Comparison of ENCODE assay signal across 9 cellular contexts in the genomic region with DNA sequence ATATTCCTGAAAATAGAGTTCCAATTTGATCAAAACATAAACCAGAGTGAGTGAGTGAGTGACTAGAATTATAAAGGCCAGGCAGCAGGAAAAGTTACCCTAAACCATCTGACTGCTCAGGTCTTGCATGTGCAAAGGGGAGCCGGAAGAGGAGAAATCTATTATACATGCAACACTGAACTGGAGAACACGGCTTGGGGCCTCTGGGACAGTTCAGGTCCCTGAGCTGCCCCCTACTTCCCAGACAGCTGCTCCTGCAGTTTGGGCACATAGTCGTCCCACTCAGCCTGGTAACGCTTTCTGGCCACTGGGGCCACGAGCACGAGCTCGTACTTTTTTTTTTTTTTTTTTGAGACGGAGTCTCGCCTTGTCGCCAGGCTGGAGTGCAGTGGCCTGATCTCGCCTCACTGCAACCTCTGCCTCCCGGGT. TPM values are rescaled to one million over a fixed set of nuclear protein-coding genes. Genes with fewer than 3 reads are reported as not detected.
A peak's percentile ranks its signal among the peaks of the same experiment; 100 is the strongest.
DNase-seq lines count a peak whose midpoint lies in the region; ATAC-seq lines count a peak whose summit lies in the region.
"Had no signal": no experiment of that assay in that cellular context is flagged by ENCODE, and none has a peak within 500 bp of the region (broad histone marks: within the 10 kb centered on the region; RNA-seq: fewer than 3 reads in every experiment).

No MANE protein-coding gene starts in this region.

- peak; percentile 34 for ATAC-seq in HG03342 (IDR thresholded peaks at IDR 0.05; ENCODE audit: unreplicated experiment)

- intact Hi-C loops in cardiac septum (cut with DNase I) = no loop called here

- H3K27ac Mint-ChIP-seq in activated naive CD8-positive, alpha-beta T cell treated with anti-CD3 and anti-CD28 coated beads for 36 hours = peak overlapping the region; percentile 93

- peak; percentile 43 for DNase-seq in stimulated activated CD4-positive, alpha-beta T cell treated with anti-CD3 and anti-CD28 coated beads, Interleukin-15, amount 100 ng/mL, for 24 hours
- DNase-seq in stimulated activated CD4-positive, alpha-beta T cell treated with anti-CD3 and anti-CD28 coated beads, Interleukin-2, amount 100 ng/mL, for 48 hours = no peak
- no peak for DNase-seq in activated naive CD8-positive, alpha-beta T cell treated with anti-CD3 and anti-CD28 coated beads for 36 hours
- no peak for DNase-seq in iPS-NIHi11 (ENCODE audit: low spot score)
- no peak for DNase-seq in ecto neural progenitor cell (ENCODE audit: low spot score)
- DNase-seq in NCI-H1930 (lab: John Stamatoyannopoulos, UW) = no peak
- DNase-seq in cardiac septum (ENCODE audit: low spot score) = no peak
- DNase-seq: NCI-H526 treated with DMSO at 0.1 percent for 48 hours had no signal

- peaks cover 86% of the 10 kb centered on the region for H3K4me1 Mint-ChIP-seq in activated naive CD8-positive, alpha-beta T cell treated with anti-CD3 and anti-CD28 coated beads for 36 hours

- no peaks in the 10 kb centered on the region for H3K27me3 Mint-ChIP-seq in activated naive CD8-positive, alpha-beta T cell treated with anti-CD3 and anti-CD28 coated beads for 36 hours

- peak overlapping the region; percentile 45 for H3K4me3 Mint-ChIP-seq in activated naive CD8-positive, alpha-beta T cell treated with anti-CD3 and anti-CD28 coated beads for 36 hours

- H3K36me3 Mint-ChIP-seq in activated naive CD8-positive, alpha-beta T cell treated with anti-CD3 and anti-CD28 coated beads for 36 hours = peaks cover 46% of the 10 kb centered on the region

- H3K9me3 Mint-ChIP-seq in activated naive CD8-positive, alpha-beta T cell treated with anti-CD3 and anti-CD28 coated beads for 36 hours = no peaks in the 10 kb centered on the region

RNA-seq across cellular contexts. Expression of a gene that starts 40.1 kb away (rescaled TPM):
- total RNA-seq in activated naive CD8-positive, alpha-beta T cell treated with anti-CD3 and anti-CD28 coated beads for 36 hours = 100 to 1,000 TPM; 421 to 422 TPM
- total RNA-seq in cardiac septum = 11.4 TPM

Comparison
In these comparisons a context has a peak if more than half of its experiments do, and no peak if none do; other contexts are left out.
1. RNA of a gene that starts 40.1 kb away (total RNA-seq): 421 to 422 TPM in activated naive CD8-positive, alpha-beta T cell treated with anti-CD3 and anti-CD28 coated beads for 36 hours; 11.4 TPM in cardiac septum (single experiment); every median in the first group is over 10 times any median in the second.